In genomic region chr11:117345039-117345438, GRCh38 we compare ENCODE assay signal across 1 cellular context.
A peak's percentile ranks its signal among the peaks of the same experiment; 100 is the strongest.
TF ChIP-seq lines count a peak whose summit lies in the region.

No MANE protein-coding gene starts in this region.

TF ChIP-seq in IMR-90, 13 proteins besides CTCF, POLR2A, EP300 and RAD21:
- TF ChIP-seq MAFK (IDR thresholded peaks at IDR 0.05; ENCODE audit: low read depth, low read length): no peak
- TF ChIP-seq MXI1 (IDR thresholded peaks at IDR 0.05; ENCODE audit: borderline replicate concordance, low read depth, low read length): no peak
- no peak for TF ChIP-seq NFE2L2 (IDR thresholded peaks at IDR 0.05; ENCODE audit: low read depth, low read length)
- no peak for TF ChIP-seq ELK1 (IDR thresholded peaks at IDR 0.05; ENCODE audit: borderline replicate concordance, low read depth, low read length)
- TF ChIP-seq MAZ (IDR thresholded peaks at IDR 0.05; ENCODE audit: borderline replicate concordance, low read depth, low read length): no peak
- no peak for TF ChIP-seq CHD1 (IDR thresholded peaks at IDR 0.05; ENCODE audit: low read depth, low read length)
- TF ChIP-seq RFX5 (IDR thresholded peaks at IDR 0.05; ENCODE audit: low read depth, low read length): no peak
- TF ChIP-seq FOS (IDR thresholded peaks at IDR 0.05; ENCODE audit: low read depth, low read length): 0 out of 2 replicates have a peak, but pooled peaks have one; percentile 15
TF ChIP-seq in IMR-90: peak in this region for 1.
